Comparison of ENCODE assay signal across 26 cellular contexts in genomic region chr12:94095618-94096017, GRCh38.
"Had no signal": no experiment of that assay in that cellular context is flagged by ENCODE, and none has a peak within 500 bp of the region (broad histone marks: within the 10 kb centered on the region; RNA-seq: fewer than 3 reads in every experiment).

No MANE protein-coding gene starts in this region.

- H3K36me3 ChIP-seq: left lung, lower lobe of right lung, pancreas, prostate gland, sigmoid colon, spleen, suprapubic skin, tibial nerve, upper lobe of left lung, vagina had no signal

- H3K27ac Mint-ChIP-seq: naive thymus-derived CD8-positive, alpha-beta T cell; nephron; stimulated activated effector memory CD8-positive, alpha-beta T cell treated with anti-CD3 and anti-CD28 coated beads, Interleukin-12 subunit alpha, Interleukin-12 subunit beta, amount 100 ng/mL, for 72 hours; stimulated activated naive CD8-positive, alpha-beta T cell treated with anti-CD3 and anti-CD28 coated beads, Interleukin-15, Interleukin-2, amounts not matched to agents 100 ng/mL and 50 ng/mL, for 24 hours had no signal

- H3K4me1 ChIP-seq: pancreas had no signal

- H3K27me3 ChIP-seq: pancreas, sigmoid colon, suprapubic skin, tibial nerve, upper lobe of left lung, vagina had no signal

- DNase-seq: hippocampal formation; kidney; left colon; left lung; lower lobe of right lung; mammary epithelial cell; mesenchymal stem cell; naive thymus-derived CD8-positive, alpha-beta T cell; pancreas; posterior cingulate gyrus; retina; right cardiac atrium; sigmoid colon; small intestine; spleen; stimulated activated CD4-positive, alpha-beta T cell treated with anti-CD3 and anti-CD28 coated beads, Interleukin-4, amount 100 ng/mL, for 24 hours; stimulated activated naive CD4-positive, alpha-beta T cell; upper lobe of left lung had no signal

- ATAC-seq: left colon; left lung; lower lobe of right lung; naive thymus-derived CD8-positive, alpha-beta T cell; pancreas; right cardiac atrium; stimulated activated effector memory CD8-positive, alpha-beta T cell treated with anti-CD3 and anti-CD28 coated beads, Interleukin-12 subunit alpha, Interleukin-12 subunit beta, amount 100 ng/mL, for 72 hours had no signal

- H3K27ac ChIP-seq: left lung, lower lobe of right lung, pancreas, prostate gland, sigmoid colon, spleen, suprapubic skin, upper lobe of left lung, vagina had no signal

- H3K4me3 Mint-ChIP-seq: naive thymus-derived CD8-positive, alpha-beta T cell; nephron; neural crest cell; stimulated activated effector memory CD8-positive, alpha-beta T cell treated with anti-CD3 and anti-CD28 coated beads, Interleukin-12 subunit alpha, Interleukin-12 subunit beta, amount 100 ng/mL, for 72 hours; stimulated activated naive CD8-positive, alpha-beta T cell treated with anti-CD3 and anti-CD28 coated beads, Interleukin-15, Interleukin-2, amounts not matched to agents 100 ng/mL and 50 ng/mL, for 24 hours had no signal

- H3K4me3 ChIP-seq: left lung, lower lobe of right lung, pancreas, prostate gland, sigmoid colon, spleen, suprapubic skin, tibial nerve, upper lobe of left lung, vagina had no signal

- H3K36me3 Mint-ChIP-seq: naive thymus-derived CD8-positive, alpha-beta T cell; stimulated activated effector memory CD8-positive, alpha-beta T cell treated with anti-CD3 and anti-CD28 coated beads, Interleukin-12 subunit alpha, Interleukin-12 subunit beta, amount 100 ng/mL, for 72 hours had no signal

- H3K9me3 Mint-ChIP-seq: naive thymus-derived CD8-positive, alpha-beta T cell; nephron; stimulated activated effector memory CD8-positive, alpha-beta T cell treated with anti-CD3 and anti-CD28 coated beads, Interleukin-12 subunit alpha, Interleukin-12 subunit beta, amount 100 ng/mL, for 72 hours; stimulated activated naive CD8-positive, alpha-beta T cell treated with anti-CD3 and anti-CD28 coated beads, Interleukin-15, Interleukin-2, amounts not matched to agents 100 ng/mL and 50 ng/mL, for 24 hours had no signal
